ENCODE assay signal across 26 cellular contexts in genomic region chr5:95565280-95565920, GRCh38. TPM values are rescaled to one million over a fixed set of nuclear protein-coding genes. Genes with fewer than 3 reads are reported as not detected.
DNase-seq lines count a peak whose midpoint lies in the region; ATAC-seq and TF ChIP-seq lines count a peak whose summit lies in the region.
"Had no signal": no experiment of that assay in that cellular context is flagged by ENCODE, and none has a peak within 500 bp of the region (broad histone marks: within the 10 kb centered on the region; RNA-seq: fewer than 3 reads in every experiment).

No MANE protein-coding gene starts in this region.

- no peaks in the 10 kb centered on the region; the same call in 1 of the 2 replicates for H3K36me3 ChIP-seq in WERI-Rb-1

- H3K4me3 ChIP-seq in fibroblast of pulmonary artery (replicated peaks; ENCODE audit: low read depth, low read length) (no peak overlapping the region), WERI-Rb-1 (ENCODE audit: low read depth, low read length) (no peak overlapping the region)
- H3K4me3 ChIP-seq: heart left ventricle, tibial artery had no signal

- H3K27ac ChIP-seq in WERI-Rb-1: no peak overlapping the region
- H3K27ac ChIP-seq: heart left ventricle, parathyroid adenoma, tibial artery had no signal

- no peaks in the 10 kb centered on the region for H3K9me3 ChIP-seq in WERI-Rb-1 (ENCODE audit: severe bottlenecking)
- H3K9me3 ChIP-seq: heart left ventricle, tibial artery had no signal

- no peak for ATAC-seq in HG02588 (IDR thresholded peaks at IDR 0.05; ENCODE audit: unreplicated experiment)
- ATAC-seq: heart left ventricle; left lobe of liver; naive thymus-derived CD4-positive, alpha-beta T cell; sciatic nerve had no signal

- DNase-seq in GM03348 (ENCODE audit: low spot score): peak; percentile 28
- peak; percentile 12 for DNase-seq in amniotic epithelial cell (ENCODE audit: low read depth)
- DNase-seq in fibroblast of pulmonary artery (ENCODE audit: low read depth): peak; percentile 42
- DNase-seq in renal cortical epithelial cell (ENCODE audit: low read depth): peak; percentile 71
- no peak for DNase-seq in WERI-Rb-1
- no peak for DNase-seq in hippocampal formation (lab: John Stamatoyannopoulos, UW)
- no peak for DNase-seq in NOMO-1 (lab: John Stamatoyannopoulos, UW; ENCODE audit: unreplicated experiment in 2 of 2)
- DNase-seq: activated CD4-positive, CD25-positive, alpha-beta regulatory T cell treated with anti-CD3 and anti-CD28 coated beads, Interleukin-2, amount 50 U/mL, for 72 hours; activated gamma-delta T cell; CD8-positive, alpha-beta memory T cell; DMS153; GDM1; GOT3; heart left ventricle; Kasumi-1; naive thymus-derived CD4-positive, alpha-beta T cell; NCI-H510A treated with DMSO at 0.1 percent for 48 hours; NK-92 treated with Interleukin-12 subunit alpha and Interleukin-12 subunit beta, amount 100 ng/mL, for 24 hours; stimulated activated CD4-positive, alpha-beta T cell treated with anti-CD3 and anti-CD28 coated beads, Interleukin-15, amount 100 ng/mL, for 24 hours; T-helper 1 cell; tibial artery had no signal

- H3K27me3 ChIP-seq in WERI-Rb-1 (ENCODE audit: insufficient read depth, low read depth, severe bottlenecking): no peaks in the 10 kb centered on the region
- H3K27me3 ChIP-seq: heart left ventricle, tibial artery had no signal

- TF ChIP-seq CTCF in fibroblast of pulmonary artery (IDR thresholded peaks at IDR 0.05; ENCODE audit: low read length, missing control alignments): no peak
- TF ChIP-seq CTCF in WERI-Rb-1 (IDR thresholded peaks at IDR 0.05; ENCODE audit: low read depth, low read length): no peak

RNA-seq across cellular contexts. Expression of gene ARSK, which starts 10.5 kb away (rescaled TPM):
- total RNA-seq in renal cortical epithelial cell: 9.0 and 11.7 TPM in 2 replicates

RNA-seq across cellular contexts. Expression of gene SKIC3, which starts 10.6 kb away (rescaled TPM):
- 99.8 and 118 TPM in 2 replicates for total RNA-seq in renal cortical epithelial cell

RNA-seq across cellular contexts. Expression of gene GPR150, which starts 54.5 kb away (rescaled TPM):
- 0.69 TPM in 1 of 2 replicates, not detected in the other for total RNA-seq in renal cortical epithelial cell
- total RNA-seq: SK-MEL-5 had no signal

Comparison
In these comparisons a context has a peak if more than half of its experiments do, and no peak if none do; other contexts are left out.
1. DNase-seq: peak in GM03348 (single experiment), amniotic epithelial cell (single experiment), fibroblast of pulmonary artery (single experiment) and renal cortical epithelial cell (single experiment); none in WERI-Rb-1 (single experiment), hippocampal formation (0 of 2) and NOMO-1 (0 of 2).